ENCODE assay signal across 13 cellular contexts in genomic region chr2:44295636-44296359, GRCh38. TPM values are rescaled to one million over a fixed set of nuclear protein-coding genes. Genes with fewer than 3 reads are reported as not detected.
A peak's percentile ranks its signal among the peaks of the same experiment; 100 is the strongest.
DNase-seq lines count a peak whose midpoint lies in the region; ATAC-seq and TF ChIP-seq lines count a peak whose summit lies in the region.
"Had no signal": no experiment of that assay in that cellular context is flagged by ENCODE, and none has a peak within 500 bp of the region (broad histone marks: within the 10 kb centered on the region; RNA-seq: fewer than 3 reads in every experiment).

No MANE protein-coding gene starts in this region.

- intact Hi-C loops in OCI-LY7 (cut with micrococcal nuclease; ENCODE audit: unreplicated experiment): no loop called here
- intact Hi-C loops in upper lobe of right lung (cut with DNase I): no loop called here
- intact Hi-C loops in vagina (cut with DNase I): loop anchor here (10.0 kb wide), 1 partner anchor 51 kb away; no protein-coding TSS in a partner anchor

- H3K9me3 ChIP-seq in OCI-LY7 (ENCODE audit: low read length): no peaks in the 10 kb centered on the region
- no peaks in the 10 kb centered on the region for H3K9me3 ChIP-seq in upper lobe of right lung
- H3K9me3 ChIP-seq in effector memory CD4-positive, alpha-beta T cell (ENCODE audit: control insufficient read depth, low read length): no peaks in the 10 kb centered on the region
- H3K9me3 ChIP-seq in vagina: no peaks in the 10 kb centered on the region

- no TSS peak for BruUV-seq in OCI-LY7 (replicated peaks; lab: Mats Ljungman, UMichigan)

- no peaks in the 10 kb centered on the region for H3K79me2 ChIP-seq in OCI-LY7 (ENCODE audit: insufficient read depth, low read depth, low read length)

- H3K4me1 ChIP-seq in OCI-LY7 (ENCODE audit: insufficient read depth, low read length, poor library complexity, severe bottlenecking) (peaks cover 8% of the 10 kb centered on the region), upper lobe of right lung (peaks cover 17% of the 10 kb centered on the region), vagina (no peaks in the 10 kb centered on the region)
- H3K4me1 ChIP-seq in effector memory CD4-positive, alpha-beta T cell (ENCODE audit: control insufficient read depth, insufficient read depth, low read length, poor library complexity, severe bottlenecking): peaks cover 7% of the 10 kb centered on the region

- CTCF ChIA-PET in OCI-LY7 (lab: Charles Lee; ENCODE audit: unreplicated experiment): no interaction called here

- peak; percentile 50 for TF ChIP-seq CTCF in OCI-LY7 (conservative IDR thresholded peaks at IDR 0.05; ENCODE audit: low read length)
- TF ChIP-seq CTCF in upper lobe of right lung (IDR thresholded peaks at IDR 0.05): peak; percentile 13
- no peak for TF ChIP-seq CTCF in vagina (IDR thresholded peaks at IDR 0.05)

- H3K36me3 ChIP-seq in OCI-LY7 (ENCODE audit: insufficient read depth, low read length): no peaks in the 10 kb centered on the region
- H3K36me3 ChIP-seq in upper lobe of right lung: no peaks in the 10 kb centered on the region
- no peaks in the 10 kb centered on the region for H3K36me3 ChIP-seq in effector memory CD4-positive, alpha-beta T cell (ENCODE audit: control insufficient read depth, insufficient read depth, low read length)
- H3K36me3 ChIP-seq in vagina: no peaks in the 10 kb centered on the region

- POLR2A ChIA-PET in OCI-LY7 (lab: Charles Lee): interaction anchor here (1.0 kb wide), 1 partner anchor 45 kb away, joined by 3 read pairs; no protein-coding TSS in a partner anchor

- H3K4me3 ChIP-seq in OCI-LY7 (ENCODE audit: low read depth, low read length, poor library complexity, severe bottlenecking) (no peak overlapping the region), upper lobe of right lung (no peak overlapping the region), vagina (no peak overlapping the region)
- no peak overlapping the region for H3K4me3 ChIP-seq in effector memory CD4-positive, alpha-beta T cell (ENCODE audit: insufficient read depth, low read depth, low read length, poor library complexity, severe bottlenecking)
- H3K4me3 ChIP-seq: smooth muscle cell had no signal

- no peak overlapping the region; the same call in 1 of the 2 replicates for H3K4me2 ChIP-seq in OCI-LY7 (ENCODE audit: low read length)
- H3K4me2 ChIP-seq: smooth muscle cell had no signal

- no peaks in the 10 kb centered on the region for H3K27me3 ChIP-seq in upper lobe of right lung
- H3K27me3 ChIP-seq in effector memory CD4-positive, alpha-beta T cell (replicated peaks; ENCODE audit: control insufficient read depth, insufficient read depth, low read length, poor library complexity, severe bottlenecking): no peaks in the 10 kb centered on the region
- H3K27me3 ChIP-seq in vagina: no peaks in the 10 kb centered on the region

- H3K27ac ChIP-seq in OCI-LY7 (ENCODE audit: low read depth, low read length, poor library complexity, severe bottlenecking): no peak overlapping the region
- H3K27ac ChIP-seq in upper lobe of right lung: no peak overlapping the region
- no peak overlapping the region for H3K27ac ChIP-seq in effector memory CD4-positive, alpha-beta T cell (ENCODE audit: insufficient read depth, low read length, poor library complexity, severe bottlenecking)
- H3K27ac ChIP-seq in vagina: no peak overlapping the region

- H3K9me2 ChIP-seq in OCI-LY7 (ENCODE audit: insufficient read depth, low read length): no peaks in the 10 kb centered on the region

- peak overlapping the region; percentile 35; the same call in 1 of the 2 replicates for H2AFZ ChIP-seq in OCI-LY7 (ENCODE audit: low read length)

- no peak for TF ChIP-seq POLR2A in vagina (IDR thresholded peaks at IDR 0.05)

- no peak for ATAC-seq in upper lobe of right lung
- ATAC-seq in HG03025 (IDR thresholded peaks at IDR 0.05; ENCODE audit: low FRiP score, unreplicated experiment): no peak
- ATAC-seq: Right ventricle myocardium inferior had no signal

- DNase-seq in activated CD8-positive, alpha-beta memory T cell treated with anti-CD3 and anti-CD28 coated beads, Interleukin-2, amount 50 U/mL, for 4 hours: peak; percentile 16
- no peak for DNase-seq in activated CD8-positive, alpha-beta memory T cell treated with anti-CD3 and anti-CD28 coated beads for 24 hours
- peak; percentile 25 for DNase-seq in OCI-LY7 (ENCODE audit: low spot score)
- DNase-seq in iPS DF 19.7 (ENCODE audit: low read depth, low spot score): peak; percentile 15
- DNase-seq in upper lobe of right lung: no peak
- DNase-seq in effector memory CD4-positive, alpha-beta T cell: no peak
- no peak for DNase-seq in vagina (ENCODE audit: extremely low spot score in 2 of 2)
- DNase-seq: activated B cell treated with CpG ODN at 0.5 μM for 24 hours, dermis blood vessel endothelial cell, NCI-H2081 treated with DMSO at 0.1 percent for 48 hours had no signal

- no peaks in the 10 kb centered on the region for H4K20me1 ChIP-seq in OCI-LY7 (ENCODE audit: insufficient read depth, low read length)

RNA-seq across cellular contexts. Expression of gene SLC3A1, which starts 20.5 kb away (rescaled TPM):
- total RNA-seq in OCI-LY7 (2014; rRNA removed; shearing (Covaris generic)): not detected in 2 replicates
- total RNA-seq in OCI-LY7 (2022): 0.15 TPM in 1 of 2 replicates, not detected in the other
- 0.17 TPM for total RNA-seq in upper lobe of right lung
- not detected for total RNA-seq in vagina
- total RNA-seq: Right ventricle myocardium inferior, smooth muscle cell had no signal

Comparison
In these comparisons a context has a peak if more than half of its experiments do, and no peak if none do; other contexts are left out.
1. DNase-seq: peak in activated CD8-positive, alpha-beta memory T cell treated with anti-CD3 and anti-CD28 coated beads, Interleukin-2, amount 50 U/mL, for 4 hours (single experiment), OCI-LY7 (single experiment) and iPS DF 19.7 (single experiment); none in activated CD8-positive, alpha-beta memory T cell treated with anti-CD3 and anti-CD28 coated beads for 24 hours (single experiment), upper lobe of right lung (single experiment), effector memory CD4-positive, alpha-beta T cell (0 of 3) and vagina (0 of 2).
2. CTCF ChIP-seq: peak in OCI-LY7 (single experiment) and upper lobe of right lung (single experiment); none in vagina (0 of 3).